Comparison of ENCODE assay signal across 1 cellular context in the genomic region with DNA sequence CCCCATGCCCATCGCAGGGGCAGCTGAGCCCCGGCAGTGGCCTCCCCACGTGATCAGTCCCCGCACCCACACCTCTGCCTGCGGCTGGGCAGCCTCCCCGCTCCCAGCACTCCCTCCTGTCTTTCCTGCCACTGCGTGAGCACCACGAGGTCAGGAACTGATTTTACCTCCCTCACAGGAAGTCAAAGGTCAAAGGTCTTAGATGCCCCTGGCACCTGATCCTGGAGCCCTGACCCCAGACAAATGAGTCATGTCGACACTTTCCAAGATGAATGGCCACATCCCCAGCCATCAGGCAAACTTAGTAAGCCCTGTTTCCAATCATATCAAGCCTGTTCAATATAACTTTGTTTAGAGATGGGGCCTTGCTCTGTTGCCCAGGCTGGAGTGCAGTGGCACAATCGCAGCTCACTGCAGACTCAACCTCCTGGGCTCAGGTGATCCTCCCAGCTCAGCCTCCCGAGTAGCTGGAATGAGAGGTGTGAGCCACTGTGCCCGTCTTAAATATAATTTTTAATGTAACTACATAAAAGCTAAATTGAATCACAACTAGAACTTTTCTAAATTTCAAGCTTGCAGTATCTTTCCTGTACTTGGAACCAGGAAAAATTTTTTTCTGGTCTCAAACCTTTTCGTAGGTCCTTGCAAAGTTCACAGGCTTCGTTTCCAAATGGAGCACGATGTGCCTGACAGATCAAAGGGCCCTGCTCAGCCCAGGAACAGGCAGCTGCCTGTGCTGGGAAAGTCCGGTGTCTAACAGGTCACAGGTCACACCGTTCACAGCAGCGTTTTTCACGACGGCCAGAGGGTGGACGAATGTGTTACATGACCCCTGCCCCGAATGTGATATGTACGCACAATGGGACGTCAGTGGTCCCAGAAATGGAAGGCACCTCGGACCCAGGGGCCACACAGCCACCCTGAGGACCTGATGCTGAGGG.
TF ChIP-seq lines count a peak whose summit lies in the region.

No MANE protein-coding gene starts in this region.

TF ChIP-seq in HepG2, 621 proteins besides CTCF, POLR2A, EP300 and RAD21 (continued from another document and continues in another):
- TF ChIP-seq, protein P1, sequence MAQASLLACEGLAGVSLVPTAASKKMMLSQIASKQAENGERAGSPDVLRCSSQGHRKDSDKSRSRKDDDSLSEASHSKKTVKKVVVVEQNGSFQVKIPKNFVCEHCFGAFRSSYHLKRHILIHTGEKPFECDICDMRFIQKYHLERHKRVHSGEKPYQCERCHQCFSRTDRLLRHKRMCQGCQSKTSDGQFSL (CRISPR knock-in tag; IDR thresholded peaks at IDR 0.05), result no peak
- TF ChIP-seq FOXA3 (CRISPR knock-in tag; IDR thresholded peaks at IDR 0.05), result peak; percentile 49
- no peak for TF ChIP-seq ZNF501 (CRISPR knock-in tag; IDR thresholded peaks at IDR 0.05)
- TF ChIP-seq FOXP1 (IDR thresholded peaks at IDR 0.05), result no peak
- 0 out of 2 replicates have a peak, but pooled peaks have one; percentile 11 for TF ChIP-seq FOXP1 (CRISPR knock-in tag; IDR thresholded peaks at IDR 0.05)
- TF ChIP-seq HNRNPLL (IDR thresholded peaks at IDR 0.05; ENCODE audit: low read depth, low read length, poor library complexity, severe bottlenecking), result no peak
- TF ChIP-seq, protein P2, sequence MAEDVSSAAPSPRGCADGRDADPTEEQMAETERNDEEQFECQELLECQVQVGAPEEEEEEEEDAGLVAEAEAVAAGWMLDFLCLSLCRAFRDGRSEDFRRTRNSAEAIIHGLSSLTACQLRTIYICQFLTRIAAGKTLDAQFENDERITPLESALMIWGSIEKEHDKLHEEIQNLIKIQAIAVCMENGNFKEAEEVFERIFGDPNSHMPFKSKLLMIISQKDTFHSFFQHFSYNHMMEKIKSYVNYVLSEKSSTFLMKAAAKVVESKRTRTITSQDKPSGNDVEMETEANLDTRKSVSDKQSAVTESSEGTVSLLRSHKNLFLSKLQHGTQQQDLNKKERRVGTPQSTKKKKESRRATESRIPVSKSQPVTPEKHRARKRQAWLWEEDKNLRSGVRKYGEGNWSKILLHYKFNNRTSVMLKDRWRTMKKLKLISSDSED (CRISPR knock-in tag; IDR thresholded peaks at IDR 0.05), result no peak
- peak; percentile 88 for TF ChIP-seq ZFP37 (CRISPR knock-in tag; IDR thresholded peaks at IDR 0.05; ENCODE audit: borderline replicate concordance)
- TF ChIP-seq RORA (CRISPR knock-in tag; IDR thresholded peaks at IDR 0.05), result no peak
- no peak for TF ChIP-seq RFX5 (IDR thresholded peaks at IDR 0.05; ENCODE audit: low read depth, low read length)
- no peak for TF ChIP-seq ZNF7 (CRISPR knock-in tag; IDR thresholded peaks at IDR 0.05)
- TF ChIP-seq, protein P3, sequence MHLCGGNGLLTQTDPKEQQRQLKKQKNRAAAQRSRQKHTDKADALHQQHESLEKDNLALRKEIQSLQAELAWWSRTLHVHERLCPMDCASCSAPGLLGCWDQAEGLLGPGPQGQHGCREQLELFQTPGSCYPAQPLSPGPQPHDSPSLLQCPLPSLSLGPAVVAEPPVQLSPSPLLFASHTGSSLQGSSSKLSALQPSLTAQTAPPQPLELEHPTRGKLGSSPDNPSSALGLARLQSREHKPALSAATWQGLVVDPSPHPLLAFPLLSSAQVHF (CRISPR knock-in tag; IDR thresholded peaks at IDR 0.05), result no peak
- TF ChIP-seq, protein P4, sequence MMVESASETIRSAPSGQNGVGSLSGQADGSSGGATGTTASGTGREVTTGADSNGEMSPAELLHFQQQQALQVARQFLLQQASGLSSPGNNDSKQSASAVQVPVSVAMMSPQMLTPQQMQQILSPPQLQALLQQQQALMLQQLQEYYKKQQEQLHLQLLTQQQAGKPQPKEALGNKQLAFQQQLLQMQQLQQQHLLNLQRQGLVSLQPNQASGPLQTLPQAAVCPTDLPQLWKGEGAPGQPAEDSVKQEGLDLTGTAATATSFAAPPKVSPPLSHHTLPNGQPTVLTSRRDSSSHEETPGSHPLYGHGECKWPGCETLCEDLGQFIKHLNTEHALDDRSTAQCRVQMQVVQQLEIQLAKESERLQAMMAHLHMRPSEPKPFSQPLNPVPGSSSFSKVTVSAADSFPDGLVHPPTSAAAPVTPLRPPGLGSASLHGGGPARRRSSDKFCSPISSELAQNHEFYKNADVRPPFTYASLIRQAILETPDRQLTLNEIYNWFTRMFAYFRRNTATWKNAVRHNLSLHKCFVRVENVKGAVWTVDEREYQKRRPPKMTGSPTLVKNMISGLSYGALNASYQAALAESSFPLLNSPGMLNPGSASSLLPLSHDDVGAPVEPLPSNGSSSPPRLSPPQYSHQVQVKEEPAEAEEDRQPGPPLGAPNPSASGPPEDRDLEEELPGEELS (CRISPR knock-in tag; IDR thresholded peaks at IDR 0.05), result 0 out of 2 replicates have a peak, but pooled peaks have one; percentile 31
- TF ChIP-seq KDM5B (CRISPR knock-in tag; IDR thresholded peaks at IDR 0.05; ENCODE audit: borderline replicate concordance), result peak; percentile 53; the same call in 1 of the 2 replicates
- no peak for TF ChIP-seq PLRG1 (conservative IDR thresholded peaks at IDR 0.05)
- TF ChIP-seq HOXD1 (CRISPR knock-in tag; IDR thresholded peaks at IDR 0.05), result peak; percentile 45; the same call in 1 of the 2 replicates
- TF ChIP-seq, protein P5, sequence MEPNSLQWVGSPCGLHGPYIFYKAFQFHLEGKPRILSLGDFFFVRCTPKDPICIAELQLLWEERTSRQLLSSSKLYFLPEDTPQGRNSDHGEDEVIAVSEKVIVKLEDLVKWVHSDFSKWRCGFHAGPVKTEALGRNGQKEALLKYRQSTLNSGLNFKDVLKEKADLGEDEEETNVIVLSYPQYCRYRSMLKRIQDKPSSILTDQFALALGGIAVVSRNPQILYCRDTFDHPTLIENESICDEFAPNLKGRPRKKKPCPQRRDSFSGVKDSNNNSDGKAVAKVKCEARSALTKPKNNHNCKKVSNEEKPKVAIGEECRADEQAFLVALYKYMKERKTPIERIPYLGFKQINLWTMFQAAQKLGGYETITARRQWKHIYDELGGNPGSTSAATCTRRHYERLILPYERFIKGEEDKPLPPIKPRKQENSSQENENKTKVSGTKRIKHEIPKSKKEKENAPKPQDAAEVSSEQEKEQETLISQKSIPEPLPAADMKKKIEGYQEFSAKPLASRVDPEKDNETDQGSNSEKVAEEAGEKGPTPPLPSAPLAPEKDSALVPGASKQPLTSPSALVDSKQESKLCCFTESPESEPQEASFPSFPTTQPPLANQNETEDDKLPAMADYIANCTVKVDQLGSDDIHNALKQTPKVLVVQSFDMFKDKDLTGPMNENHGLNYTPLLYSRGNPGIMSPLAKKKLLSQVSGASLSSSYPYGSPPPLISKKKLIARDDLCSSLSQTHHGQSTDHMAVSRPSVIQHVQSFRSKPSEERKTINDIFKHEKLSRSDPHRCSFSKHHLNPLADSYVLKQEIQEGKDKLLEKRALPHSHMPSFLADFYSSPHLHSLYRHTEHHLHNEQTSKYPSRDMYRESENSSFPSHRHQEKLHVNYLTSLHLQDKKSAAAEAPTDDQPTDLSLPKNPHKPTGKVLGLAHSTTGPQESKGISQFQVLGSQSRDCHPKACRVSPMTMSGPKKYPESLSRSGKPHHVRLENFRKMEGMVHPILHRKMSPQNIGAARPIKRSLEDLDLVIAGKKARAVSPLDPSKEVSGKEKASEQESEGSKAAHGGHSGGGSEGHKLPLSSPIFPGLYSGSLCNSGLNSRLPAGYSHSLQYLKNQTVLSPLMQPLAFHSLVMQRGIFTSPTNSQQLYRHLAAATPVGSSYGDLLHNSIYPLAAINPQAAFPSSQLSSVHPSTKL (CRISPR knock-in tag; IDR thresholded peaks at IDR 0.05), result peak; percentile 77
- TF ChIP-seq MBD4 (IDR thresholded peaks at IDR 0.05; ENCODE audit: borderline replicate concordance, low read length), result no peak
- TF ChIP-seq HES4 (CRISPR knock-in tag; IDR thresholded peaks at IDR 0.05; ENCODE audit: borderline replicate concordance), result no peak
- peak; percentile 69; the same call in 1 of the 2 replicates for TF ChIP-seq HNRNPL (IDR thresholded peaks at IDR 0.05; ENCODE audit: low read depth, low read length)
- TF ChIP-seq, protein P6, sequence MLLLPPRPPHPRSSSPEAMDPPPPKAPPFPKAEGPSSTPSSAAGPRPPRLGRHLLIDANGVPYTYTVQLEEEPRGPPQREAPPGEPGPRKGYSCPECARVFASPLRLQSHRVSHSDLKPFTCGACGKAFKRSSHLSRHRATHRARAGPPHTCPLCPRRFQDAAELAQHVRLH (CRISPR knock-in tag; IDR thresholded peaks at IDR 0.05; ENCODE audit: borderline replicate concordance, low read depth), result no peak
- TF ChIP-seq FOXO1 (CRISPR knock-in tag; IDR thresholded peaks at IDR 0.05), result peak; percentile 40; the same call in 1 of the 2 replicates
- TF ChIP-seq ZNF780A (CRISPR knock-in tag; IDR thresholded peaks at IDR 0.05), result no peak; the same call in 1 of the 2 replicates
- peak; percentile 79; the same call in 1 of the 2 replicates for TF ChIP-seq NR1H2 (CRISPR knock-in tag; IDR thresholded peaks at IDR 0.05; ENCODE audit: borderline replicate concordance, low read depth)
- TF ChIP-seq, protein P7, sequence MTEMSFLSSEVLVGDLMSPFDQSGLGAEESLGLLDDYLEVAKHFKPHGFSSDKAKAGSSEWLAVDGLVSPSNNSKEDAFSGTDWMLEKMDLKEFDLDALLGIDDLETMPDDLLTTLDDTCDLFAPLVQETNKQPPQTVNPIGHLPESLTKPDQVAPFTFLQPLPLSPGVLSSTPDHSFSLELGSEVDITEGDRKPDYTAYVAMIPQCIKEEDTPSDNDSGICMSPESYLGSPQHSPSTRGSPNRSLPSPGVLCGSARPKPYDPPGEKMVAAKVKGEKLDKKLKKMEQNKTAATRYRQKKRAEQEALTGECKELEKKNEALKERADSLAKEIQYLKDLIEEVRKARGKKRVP (CRISPR knock-in tag; IDR thresholded peaks at IDR 0.05), result no peak
- TF ChIP-seq, protein P8, sequence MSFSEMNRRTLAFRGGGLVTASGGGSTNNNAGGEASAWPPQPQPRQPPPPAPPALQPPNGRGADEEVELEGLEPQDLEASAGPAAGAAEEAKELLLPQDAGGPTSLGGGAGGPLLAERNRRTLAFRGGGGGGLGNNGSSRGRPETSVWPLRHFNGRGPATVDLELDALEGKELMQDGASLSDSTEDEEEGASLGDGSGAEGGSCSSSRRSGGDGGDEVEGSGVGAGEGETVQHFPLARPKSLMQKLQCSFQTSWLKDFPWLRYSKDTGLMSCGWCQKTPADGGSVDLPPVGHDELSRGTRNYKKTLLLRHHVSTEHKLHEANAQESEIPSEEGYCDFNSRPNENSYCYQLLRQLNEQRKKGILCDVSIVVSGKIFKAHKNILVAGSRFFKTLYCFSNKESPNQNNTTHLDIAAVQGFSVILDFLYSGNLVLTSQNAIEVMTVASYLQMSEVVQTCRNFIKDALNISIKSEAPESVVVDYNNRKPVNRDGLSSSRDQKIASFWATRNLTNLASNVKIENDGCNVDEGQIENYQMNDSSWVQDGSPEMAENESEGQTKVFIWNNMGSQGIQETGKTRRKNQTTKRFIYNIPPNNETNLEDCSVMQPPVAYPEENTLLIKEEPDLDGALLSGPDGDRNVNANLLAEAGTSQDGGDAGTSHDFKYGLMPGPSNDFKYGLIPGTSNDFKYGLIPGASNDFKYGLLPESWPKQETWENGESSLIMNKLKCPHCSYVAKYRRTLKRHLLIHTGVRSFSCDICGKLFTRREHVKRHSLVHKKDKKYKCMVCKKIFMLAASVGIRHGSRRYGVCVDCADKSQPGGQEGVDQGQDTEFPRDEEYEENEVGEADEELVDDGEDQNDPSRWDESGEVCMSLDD (CRISPR knock-in tag; IDR thresholded peaks at IDR 0.05; ENCODE audit: borderline replicate concordance), result no peak
- no peak for TF ChIP-seq CHD4 (IDR thresholded peaks at IDR 0.05; ENCODE audit: borderline replicate concordance, low read length)
- TF ChIP-seq, protein P9, sequence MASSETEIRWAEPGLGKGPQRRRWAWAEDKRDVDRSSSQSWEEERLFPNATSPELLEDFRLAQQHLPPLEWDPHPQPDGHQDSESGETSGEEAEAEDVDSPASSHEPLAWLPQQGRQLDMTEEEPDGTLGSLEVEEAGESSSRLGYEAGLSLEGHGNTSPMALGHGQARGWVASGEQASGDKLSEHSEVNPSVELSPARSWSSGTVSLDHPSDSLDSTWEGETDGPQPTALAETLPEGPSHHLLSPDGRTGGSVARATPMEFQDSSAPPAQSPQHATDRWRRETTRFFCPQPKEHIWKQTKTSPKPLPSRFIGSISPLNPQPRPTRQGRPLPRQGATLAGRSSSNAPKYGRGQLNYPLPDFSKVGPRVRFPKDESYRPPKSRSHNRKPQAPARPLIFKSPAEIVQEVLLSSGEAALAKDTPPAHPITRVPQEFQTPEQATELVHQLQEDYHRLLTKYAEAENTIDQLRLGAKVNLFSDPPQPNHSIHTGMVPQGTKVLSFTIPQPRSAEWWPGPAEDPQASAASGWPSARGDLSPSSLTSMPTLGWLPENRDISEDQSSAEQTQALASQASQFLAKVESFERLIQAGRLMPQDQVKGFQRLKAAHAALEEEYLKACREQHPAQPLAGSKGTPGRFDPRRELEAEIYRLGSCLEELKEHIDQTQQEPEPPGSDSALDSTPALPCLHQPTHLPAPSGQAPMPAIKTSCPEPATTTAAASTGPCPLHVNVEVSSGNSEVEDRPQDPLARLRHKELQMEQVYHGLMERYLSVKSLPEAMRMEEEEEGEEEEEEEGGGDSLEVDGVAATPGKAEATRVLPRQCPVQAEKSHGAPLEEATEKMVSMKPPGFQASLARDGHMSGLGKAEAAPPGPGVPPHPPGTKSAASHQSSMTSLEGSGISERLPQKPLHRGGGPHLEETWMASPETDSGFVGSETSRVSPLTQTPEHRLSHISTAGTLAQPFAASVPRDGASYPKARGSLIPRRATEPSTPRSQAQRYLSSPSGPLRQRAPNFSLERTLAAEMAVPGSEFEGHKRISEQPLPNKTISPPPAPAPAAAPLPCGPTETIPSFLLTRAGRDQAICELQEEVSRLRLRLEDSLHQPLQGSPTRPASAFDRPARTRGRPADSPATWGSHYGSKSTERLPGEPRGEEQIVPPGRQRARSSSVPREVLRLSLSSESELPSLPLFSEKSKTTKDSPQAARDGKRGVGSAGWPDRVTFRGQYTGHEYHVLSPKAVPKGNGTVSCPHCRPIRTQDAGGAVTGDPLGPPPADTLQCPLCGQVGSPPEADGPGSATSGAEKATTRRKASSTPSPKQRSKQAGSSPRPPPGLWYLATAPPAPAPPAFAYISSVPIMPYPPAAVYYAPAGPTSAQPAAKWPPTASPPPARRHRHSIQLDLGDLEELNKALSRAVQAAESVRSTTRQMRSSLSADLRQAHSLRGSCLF (CRISPR knock-in tag; IDR thresholded peaks at IDR 0.05; ENCODE audit: borderline replicate concordance), result peak; percentile 57; the same call in 1 of the 2 replicates
- TF ChIP-seq, protein P10, sequence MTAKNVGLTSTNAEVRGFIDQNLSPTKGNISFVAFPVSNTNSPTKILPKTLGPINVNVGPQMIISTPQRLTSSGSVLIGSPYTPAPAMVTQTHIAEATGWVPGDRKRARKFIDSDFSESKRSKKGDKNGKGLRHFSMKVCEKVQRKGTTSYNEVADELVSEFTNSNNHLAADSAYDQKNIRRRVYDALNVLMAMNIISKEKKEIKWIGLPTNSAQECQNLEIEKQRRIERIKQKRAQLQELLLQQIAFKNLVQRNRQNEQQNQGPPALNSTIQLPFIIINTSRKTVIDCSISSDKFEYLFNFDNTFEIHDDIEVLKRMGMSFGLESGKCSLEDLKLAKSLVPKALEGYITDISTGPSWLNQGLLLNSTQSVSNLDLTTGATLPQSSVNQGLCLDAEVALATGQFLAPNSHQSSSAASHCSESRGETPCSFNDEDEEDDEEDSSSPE (CRISPR knock-in tag; IDR thresholded peaks at IDR 0.05), result peak; percentile 62; the same call in 1 of the 2 replicates
- no peak for TF ChIP-seq ZNF790 (CRISPR knock-in tag; IDR thresholded peaks at IDR 0.05; ENCODE audit: borderline replicate concordance)
- TF ChIP-seq ZNF207 (IDR thresholded peaks at IDR 0.05; ENCODE audit: borderline replicate concordance), result no peak
- peak; percentile 57; the same call in 1 of the 2 replicates for TF ChIP-seq ZNF205 (CRISPR knock-in tag; IDR thresholded peaks at IDR 0.05)
